In the genomic region with DNA sequence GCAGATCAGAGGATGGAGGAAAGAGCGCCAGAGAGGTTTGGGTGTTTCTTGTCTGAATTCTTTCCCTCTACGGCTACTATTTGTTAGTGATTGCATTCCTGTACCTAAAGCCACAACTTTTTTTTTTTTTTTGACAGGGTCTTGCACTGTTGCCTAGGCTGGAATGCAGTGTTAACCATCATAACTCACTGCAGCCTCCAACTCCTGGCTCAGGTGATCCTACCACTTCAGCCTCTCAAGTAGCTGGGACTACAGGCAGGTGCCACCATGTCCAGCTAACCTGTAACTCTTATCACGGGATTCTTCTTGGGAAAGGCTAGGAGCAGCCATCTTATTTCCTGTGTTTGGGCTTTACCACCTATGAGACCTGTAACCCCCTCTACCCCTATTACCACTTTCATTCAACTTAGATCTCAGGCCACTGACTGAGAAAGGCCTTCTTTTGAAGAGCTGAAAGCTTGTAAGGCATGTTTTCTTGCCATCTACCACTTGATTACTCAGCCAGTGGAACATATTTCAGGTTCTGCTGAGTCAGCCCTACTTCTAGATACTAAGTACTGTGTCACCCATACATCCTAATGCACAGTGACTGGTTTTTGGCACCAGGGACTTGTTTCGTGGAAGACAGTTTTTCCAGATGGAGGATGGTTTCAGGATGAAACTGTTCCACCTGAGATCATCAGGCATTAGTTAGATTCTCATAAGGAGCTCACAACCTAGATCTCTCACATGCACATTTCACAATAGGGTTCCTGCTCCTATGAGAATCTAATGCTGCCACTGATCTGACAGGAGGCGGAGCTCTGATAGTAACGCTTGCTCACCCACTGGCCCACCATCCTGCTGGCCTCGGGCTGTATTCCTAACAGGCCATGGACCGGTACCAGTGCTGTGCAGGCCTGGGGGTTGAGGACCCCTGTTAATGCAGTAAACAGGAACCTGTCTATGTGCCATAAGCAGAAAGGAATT, we compare ENCODE assay signal across 14 cellular contexts. TPM values are rescaled to one million over a fixed set of nuclear protein-coding genes. Genes with fewer than 3 reads are reported as not detected.
DNase-seq lines count a peak whose midpoint lies in the region; ATAC-seq and TF ChIP-seq lines count a peak whose summit lies in the region.
"Had no signal": no experiment of that assay in that cellular context is flagged by ENCODE, and none has a peak within 500 bp of the region (broad histone marks: within the 10 kb centered on the region; RNA-seq: fewer than 3 reads in every experiment).

No MANE protein-coding gene starts in this region.

- peaks cover 41% of the 10 kb centered on the region for H3K4me1 Mint-ChIP-seq in activated CD4-positive, alpha-beta memory T cell treated with anti-CD3 and anti-CD28 coated beads for 36 hours (ENCODE audit: low read depth)
- H3K4me1 Mint-ChIP-seq in activated CD4-positive, alpha-beta memory T cell treated with anti-CD3 and anti-CD28 coated beads, Interleukin-2, amount 10 ng/mL, durations not matched to agents 7 days and 5 days, result peaks cover 11% of the 10 kb centered on the region
- H3K4me1 Mint-ChIP-seq in nephron, result peaks cover 36% of the 10 kb centered on the region
- H3K4me1 Mint-ChIP-seq in CD14-positive monocyte, result peaks cover 12% of the 10 kb centered on the region
- peaks cover 20% of the 10 kb centered on the region for H3K4me1 Mint-ChIP-seq in T-helper 2 cell treated with Interferon-gamma antibody and Interleukin-4, amounts not matched to agents 5 μg/mL and 100 μg/mL, for 36 hours (ENCODE audit: low read depth)

- no peak for ATAC-seq in HG03520 (IDR thresholded peaks at IDR 0.05; ENCODE audit: unreplicated experiment)

- TF ChIP-seq CTCF in astrocyte of the spinal cord (IDR thresholded peaks at IDR 0.05; ENCODE audit: low read depth, low read length) (no peak), nephron (IDR thresholded peaks at IDR 0.05; ENCODE audit: unreplicated experiment in 3 of 3) (no peak), CD14-positive monocyte (IDR thresholded peaks at IDR 0.05) (no peak)

- POLR2A ChIA-PET in activated CD4-positive, alpha-beta memory T cell treated with anti-CD3 and anti-CD28 coated beads for 36 hours (lab: Charles Lee), result no interaction called here
- POLR2A ChIA-PET in activated CD4-positive, alpha-beta memory T cell treated with anti-CD3 and anti-CD28 coated beads, Interleukin-2, amount 10 ng/mL, durations not matched to agents 7 days and 5 days (lab: Charles Lee), result interaction anchor here (1.1 kb wide), 1 partner anchor 17 kb away, joined by 3 read pairs; no protein-coding TSS in a partner anchor

- H3K4me3 Mint-ChIP-seq in activated CD4-positive, alpha-beta memory T cell treated with anti-CD3 and anti-CD28 coated beads for 36 hours, result no peak overlapping the region
- no peak overlapping the region for H3K4me3 Mint-ChIP-seq in activated CD4-positive, alpha-beta memory T cell treated with anti-CD3 and anti-CD28 coated beads, Interleukin-2, amount 10 ng/mL, durations not matched to agents 7 days and 5 days
- no peak overlapping the region for H3K4me3 Mint-ChIP-seq in nephron
- no peak overlapping the region for H3K4me3 Mint-ChIP-seq in CD14-positive monocyte
- no peak overlapping the region for H3K4me3 Mint-ChIP-seq in T-helper 2 cell treated with Interferon-gamma antibody and Interleukin-4, amounts not matched to agents 5 μg/mL and 100 μg/mL, for 36 hours
- H3K4me3 Mint-ChIP-seq: immature natural killer cell had no signal

- no peaks in the 10 kb centered on the region for H3K9me3 Mint-ChIP-seq in activated CD4-positive, alpha-beta memory T cell treated with anti-CD3 and anti-CD28 coated beads for 36 hours
- H3K9me3 Mint-ChIP-seq in activated CD4-positive, alpha-beta memory T cell treated with anti-CD3 and anti-CD28 coated beads, Interleukin-2, amount 10 ng/mL, durations not matched to agents 7 days and 5 days, result no peaks in the 10 kb centered on the region
- H3K9me3 Mint-ChIP-seq in nephron (no peaks in the 10 kb centered on the region), CD14-positive monocyte (no peaks in the 10 kb centered on the region)
- H3K9me3 Mint-ChIP-seq in T-helper 2 cell treated with Interferon-gamma antibody and Interleukin-4, amounts not matched to agents 5 μg/mL and 100 μg/mL, for 36 hours, result no peaks in the 10 kb centered on the region
- H3K9me3 Mint-ChIP-seq: immature natural killer cell had no signal

- no peak for DNase-seq in activated CD4-positive, alpha-beta memory T cell treated with anti-CD3 and anti-CD28 coated beads for 36 hours
- no peak for DNase-seq in activated CD4-positive, alpha-beta memory T cell treated with anti-CD3 and anti-CD28 coated beads, Interleukin-2, amount 10 ng/mL, durations not matched to agents 7 days and 5 days
- DNase-seq in M059J (ENCODE audit: low read depth) (peak; percentile 32), astrocyte of the spinal cord (ENCODE audit: low read depth, low spot score) (peak; percentile 75), CD14-positive monocyte (ENCODE audit: low spot score) (no peak)
- no peak for DNase-seq in T-helper 2 cell treated with Interferon-gamma antibody and Interleukin-4, amounts not matched to agents 5 μg/mL and 100 μg/mL, for 36 hours (ENCODE audit: low spot score)
- DNase-seq: ACHN, immature natural killer cell, MM.1S, NCI-H524 treated with DMSO at 0.1 percent for 48 hours, SW 1271 had no signal

- H3K36me3 Mint-ChIP-seq in activated CD4-positive, alpha-beta memory T cell treated with anti-CD3 and anti-CD28 coated beads for 36 hours, result peaks cover 6% of the 10 kb centered on the region
- peaks cover 16% of the 10 kb centered on the region for H3K36me3 Mint-ChIP-seq in activated CD4-positive, alpha-beta memory T cell treated with anti-CD3 and anti-CD28 coated beads, Interleukin-2, amount 10 ng/mL, durations not matched to agents 7 days and 5 days (ENCODE audit: low read depth)
- peaks cover 32% of the 10 kb centered on the region for H3K36me3 Mint-ChIP-seq in nephron (ENCODE audit: low read depth)
- peaks cover 13 to 23% of the 10 kb centered on the region in 2 donors for H3K36me3 Mint-ChIP-seq in CD14-positive monocyte
- peaks cover 18% of the 10 kb centered on the region for H3K36me3 Mint-ChIP-seq in T-helper 2 cell treated with Interferon-gamma antibody and Interleukin-4, amounts not matched to agents 5 μg/mL and 100 μg/mL, for 36 hours (ENCODE audit: low read depth)

- no peaks in the 10 kb centered on the region for H3K27me3 Mint-ChIP-seq in activated CD4-positive, alpha-beta memory T cell treated with anti-CD3 and anti-CD28 coated beads for 36 hours
- H3K27me3 Mint-ChIP-seq in activated CD4-positive, alpha-beta memory T cell treated with anti-CD3 and anti-CD28 coated beads, Interleukin-2, amount 10 ng/mL, durations not matched to agents 7 days and 5 days, result no peaks in the 10 kb centered on the region
- no peaks in the 10 kb centered on the region for H3K27me3 Mint-ChIP-seq in nephron (ENCODE audit: low read depth)
- no peaks in the 10 kb centered on the region for H3K27me3 Mint-ChIP-seq in CD14-positive monocyte (ENCODE audit: low read depth in 3 of 3)
- H3K27me3 Mint-ChIP-seq in T-helper 2 cell treated with Interferon-gamma antibody and Interleukin-4, amounts not matched to agents 5 μg/mL and 100 μg/mL, for 36 hours (ENCODE audit: low read depth), result no peaks in the 10 kb centered on the region

- CTCF ChIA-PET in activated CD4-positive, alpha-beta memory T cell treated with anti-CD3 and anti-CD28 coated beads for 36 hours (lab: Charles Lee), result interaction anchor here (0.6 to 0.9 kb wide), 4 partner anchors 35 to 1381 kb away, joined by 3 to 4 read pairs (median 3); no protein-coding TSS in a partner anchor
- CTCF ChIA-PET in activated CD4-positive, alpha-beta memory T cell treated with anti-CD3 and anti-CD28 coated beads, Interleukin-2, amount 10 ng/mL, durations not matched to agents 7 days and 5 days (lab: Charles Lee), result interaction anchor here (2.3 kb wide), 1 partner anchor 7 kb away, joined by 8 read pairs; a partner anchor contains a TSS

- intact Hi-C loops in activated CD4-positive, alpha-beta memory T cell treated with anti-CD3 and anti-CD28 coated beads for 36 hours (cut with micrococcal nuclease), result no loop called here
- intact Hi-C loops in CD14-positive monocyte (cut with micrococcal nuclease), result no loop called here

- peak overlapping the region; percentile 48 for H3K27ac Mint-ChIP-seq in activated CD4-positive, alpha-beta memory T cell treated with anti-CD3 and anti-CD28 coated beads for 36 hours
- no peak overlapping the region for H3K27ac Mint-ChIP-seq in activated CD4-positive, alpha-beta memory T cell treated with anti-CD3 and anti-CD28 coated beads, Interleukin-2, amount 10 ng/mL, durations not matched to agents 7 days and 5 days
- H3K27ac Mint-ChIP-seq in nephron, result peak overlapping the region in 2 of 3 experiments; percentile 75 to 84
- no peak overlapping the region for H3K27ac Mint-ChIP-seq in CD14-positive monocyte
- no peak overlapping the region for H3K27ac Mint-ChIP-seq in T-helper 2 cell treated with Interferon-gamma antibody and Interleukin-4, amounts not matched to agents 5 μg/mL and 100 μg/mL, for 36 hours
- H3K27ac Mint-ChIP-seq: immature natural killer cell had no signal

- in situ Hi-C loops in astrocyte of the spinal cord (cut with HindIII; ENCODE audit: low sequenced_read_pairs), result no loop called here

- no peak overlapping the region for H3K4me3 ChIP-seq in astrocyte of the spinal cord (ENCODE audit: low read depth, low read length)
- H3K4me3 ChIP-seq: suprapubic skin had no signal

RNA-seq across cellular contexts. Expression of a gene that starts 6.9 kb away (rescaled TPM):
- 10 to 100 TPM; 50.7 to 54.4 TPM for total RNA-seq in activated CD4-positive, alpha-beta memory T cell treated with anti-CD3 and anti-CD28 coated beads for 36 hours
- 10 to 100 TPM; 35.7 to 38.4 TPM for total RNA-seq in activated CD4-positive, alpha-beta memory T cell treated with anti-CD3 and anti-CD28 coated beads, Interleukin-2, amount 10 ng/mL, durations not matched to agents 7 days and 5 days
- total RNA-seq in M059J (2014; rRNA removed; shearing (Covaris generic)), result 52.2 and 52.6 TPM in 2 replicates
- polyA plus RNA-seq in CD14-positive monocyte, result 10 to 100 TPM; 14.6 to 16.7 TPM

RNA-seq across cellular contexts. Expression of a gene that starts 7.2 kb away (rescaled TPM):
- total RNA-seq in activated CD4-positive, alpha-beta memory T cell treated with anti-CD3 and anti-CD28 coated beads for 36 hours, result 1 to 10 TPM in 1 of 2 experiments, under 1 TPM in 1; 0.78 to 1.1 TPM
- total RNA-seq in activated CD4-positive, alpha-beta memory T cell treated with anti-CD3 and anti-CD28 coated beads, Interleukin-2, amount 10 ng/mL, durations not matched to agents 7 days and 5 days, result under 1 TPM; 0.45 to 0.71 TPM
- 5.4 and 7.5 TPM in 2 replicates for total RNA-seq in M059J (2014; rRNA removed; shearing (Covaris generic))
- 1 to 10 TPM; 4.0 to 5.3 TPM for polyA plus RNA-seq in CD14-positive monocyte

Comparison
In these comparisons a context has a peak if more than half of its experiments do, and no peak if none do; other contexts are left out.
1. H3K27ac Mint-ChIP-seq: peak in activated CD4-positive, alpha-beta memory T cell treated with anti-CD3 and anti-CD28 coated beads for 36 hours (single experiment) and nephron (2 of 3); none in activated CD4-positive, alpha-beta memory T cell treated with anti-CD3 and anti-CD28 coated beads, Interleukin-2, amount 10 ng/mL, durations not matched to agents 7 days and 5 days (single experiment), CD14-positive monocyte (0 of 7) and T-helper 2 cell treated with Interferon-gamma antibody and Interleukin-4, amounts not matched to agents 5 μg/mL and 100 μg/mL, for 36 hours (single experiment).
2. DNase-seq: peak in M059J (single experiment) and astrocyte of the spinal cord (single experiment); none in activated CD4-positive, alpha-beta memory T cell treated with anti-CD3 and anti-CD28 coated beads for 36 hours (single experiment), activated CD4-positive, alpha-beta memory T cell treated with anti-CD3 and anti-CD28 coated beads, Interleukin-2, amount 10 ng/mL, durations not matched to agents 7 days and 5 days (single experiment), CD14-positive monocyte (single experiment) and T-helper 2 cell treated with Interferon-gamma antibody and Interleukin-4, amounts not matched to agents 5 μg/mL and 100 μg/mL, for 36 hours (single experiment).